17 cellular contexts compared by ENCODE assay signal in the genomic region with DNA sequence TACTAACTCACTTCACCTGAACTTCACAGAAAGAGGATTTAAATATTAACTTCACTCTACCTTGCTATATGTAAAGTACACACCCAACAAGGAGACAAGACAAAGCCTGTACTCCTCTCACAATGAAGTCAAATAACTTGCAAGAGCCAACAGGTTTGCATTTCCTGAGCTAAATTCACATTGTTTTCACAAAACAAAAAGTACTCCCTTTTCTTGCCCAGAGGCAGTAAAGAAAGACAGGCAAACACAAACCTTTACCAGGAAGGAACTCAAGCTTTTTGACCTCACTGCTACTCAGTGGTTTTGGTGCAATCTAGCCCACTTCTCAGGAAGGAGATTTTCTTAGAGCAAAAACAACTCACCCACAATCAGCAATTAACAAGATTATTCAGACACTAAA. TPM values are rescaled to one million over a fixed set of nuclear protein-coding genes. Genes with fewer than 3 reads are reported as not detected.
A peak's percentile ranks its signal among the peaks of the same experiment; 100 is the strongest.
DNase-seq lines count a peak whose midpoint lies in the region; ATAC-seq and TF ChIP-seq lines count a peak whose summit lies in the region.
"Had no signal": no experiment of that assay in that cellular context is flagged by ENCODE, and none has a peak within 500 bp of the region (broad histone marks: within the 10 kb centered on the region; RNA-seq: fewer than 3 reads in every experiment).

No MANE protein-coding gene starts in this region.

- no peaks in the 10 kb centered on the region for H3K9me3 Mint-ChIP-seq in activated CD8-positive, alpha-beta memory T cell treated with anti-CD3 and anti-CD28 coated beads, Interleukin-2, amount 10 ng/mL, durations not matched to agents 7 days and 5 days (ENCODE audit: low read depth)
- H3K9me3 Mint-ChIP-seq in endothelial cell (ENCODE audit: unreplicated experiment), result no peaks in the 10 kb centered on the region

- no peak for DNase-seq in activated CD8-positive, alpha-beta memory T cell treated with anti-CD3 and anti-CD28 coated beads, Interleukin-2, amount 10 ng/mL, durations not matched to agents 7 days and 5 days
- DNase-seq in activated CD8-positive, alpha-beta memory T cell treated with anti-CD3 and anti-CD28 coated beads, Interleukin-2, amount 50 U/mL, for 4 hours, result no peak
- peak; percentile 55 to 58 for DNase-seq in NCI-H526 (lab: John Stamatoyannopoulos, UW)
- DNase-seq in endothelial cell (ENCODE audit: low spot score), result no peak
- DNase-seq in renal cortical epithelial cell (ENCODE audit: low read depth), result peak; percentile 49
- DNase-seq: activated CD4-positive, CD25-positive, alpha-beta regulatory T cell treated with anti-CD3 and anti-CD28 coated beads, Interleukin-2, amount 50 U/mL, for 72 hours; activated naive CD4-positive, alpha-beta T cell treated with Interleukin-2 at 50 U/mL for 16 hours; cerebellar nuclear complex; kidney; NCI-H1436 treated with DMSO at 0.1 percent for 48 hours; NCI-H748 treated with DMSO at 0.1 percent for 48 hours; small intestine; trophoblast cell had no signal

- CTCF ChIA-PET in activated CD8-positive, alpha-beta memory T cell treated with anti-CD3 and anti-CD28 coated beads, Interleukin-2, amount 10 ng/mL, durations not matched to agents 7 days and 5 days (lab: Charles Lee), result interaction anchor here (1.0 to 1.5 kb wide), 7 partner anchors 17 to 403 kb away, joined by 3 to 7 read pairs (median 3); no protein-coding TSS in a partner anchor

- H3K4me3 Mint-ChIP-seq in activated CD8-positive, alpha-beta memory T cell treated with anti-CD3 and anti-CD28 coated beads, Interleukin-2, amount 10 ng/mL, durations not matched to agents 7 days and 5 days, result peak overlapping the region; percentile 54
- H3K4me3 Mint-ChIP-seq in endothelial cell (ENCODE audit: unreplicated experiment), result peak overlapping the region; percentile 47

- TF ChIP-seq CTCF in endothelial cell (IDR thresholded peaks at IDR 0.05; ENCODE audit: unreplicated experiment), result no peak

- H3K27ac Mint-ChIP-seq in activated CD8-positive, alpha-beta memory T cell treated with anti-CD3 and anti-CD28 coated beads, Interleukin-2, amount 10 ng/mL, durations not matched to agents 7 days and 5 days, result peak overlapping the region; percentile 89
- peak overlapping the region; percentile 86 for H3K27ac Mint-ChIP-seq in endothelial cell (ENCODE audit: unreplicated experiment)

- H3K36me3 Mint-ChIP-seq in activated CD8-positive, alpha-beta memory T cell treated with anti-CD3 and anti-CD28 coated beads, Interleukin-2, amount 10 ng/mL, durations not matched to agents 7 days and 5 days, result peaks cover 24% of the 10 kb centered on the region
- H3K36me3 Mint-ChIP-seq in endothelial cell (ENCODE audit: low read depth, unreplicated experiment), result no peaks in the 10 kb centered on the region

- peak; percentile 80 for ATAC-seq in activated CD8-positive, alpha-beta memory T cell treated with anti-CD3 and anti-CD28 coated beads, Interleukin-2, amount 10 ng/mL, durations not matched to agents 7 days and 5 days
- ATAC-seq in GM21786 (IDR thresholded peaks at IDR 0.05; ENCODE audit: unreplicated experiment) (no peak), SK-N-SH treated with all-trans-retinoic acid at 6 μM for 48 hours (no peak), GM18907 (IDR thresholded peaks at IDR 0.05; ENCODE audit: unreplicated experiment) (no peak)

- H3K27me3 Mint-ChIP-seq in activated CD8-positive, alpha-beta memory T cell treated with anti-CD3 and anti-CD28 coated beads, Interleukin-2, amount 10 ng/mL, durations not matched to agents 7 days and 5 days, result no peaks in the 10 kb centered on the region
- peaks cover 2% of the 10 kb centered on the region for H3K27me3 Mint-ChIP-seq in endothelial cell (ENCODE audit: unreplicated experiment)

- H3K4me1 Mint-ChIP-seq in activated CD8-positive, alpha-beta memory T cell treated with anti-CD3 and anti-CD28 coated beads, Interleukin-2, amount 10 ng/mL, durations not matched to agents 7 days and 5 days, result peaks cover 32% of the 10 kb centered on the region
- H3K4me1 Mint-ChIP-seq in endothelial cell (ENCODE audit: unreplicated experiment), result peaks cover 35% of the 10 kb centered on the region

TF ChIP-seq in SK-N-SH treated with all-trans-retinoic acid at 6 μM for 48 hours, 23 proteins besides CTCF, POLR2A, EP300 and RAD21:
- TF ChIP-seq PPARA (CRISPR knock-in tag; IDR thresholded peaks at IDR 0.05; ENCODE audit: borderline replicate concordance) (no peak), ISL1 (CRISPR knock-in tag; IDR thresholded peaks at IDR 0.05) (no peak), CSDC2 (CRISPR knock-in tag; IDR thresholded peaks at IDR 0.05) (no peak), ZNF8 (CRISPR knock-in tag; IDR thresholded peaks at IDR 0.05) (no peak), ZNF70 (CRISPR knock-in tag; IDR thresholded peaks at IDR 0.05) (no peak)
- TF ChIP-seq, protein P1, sequence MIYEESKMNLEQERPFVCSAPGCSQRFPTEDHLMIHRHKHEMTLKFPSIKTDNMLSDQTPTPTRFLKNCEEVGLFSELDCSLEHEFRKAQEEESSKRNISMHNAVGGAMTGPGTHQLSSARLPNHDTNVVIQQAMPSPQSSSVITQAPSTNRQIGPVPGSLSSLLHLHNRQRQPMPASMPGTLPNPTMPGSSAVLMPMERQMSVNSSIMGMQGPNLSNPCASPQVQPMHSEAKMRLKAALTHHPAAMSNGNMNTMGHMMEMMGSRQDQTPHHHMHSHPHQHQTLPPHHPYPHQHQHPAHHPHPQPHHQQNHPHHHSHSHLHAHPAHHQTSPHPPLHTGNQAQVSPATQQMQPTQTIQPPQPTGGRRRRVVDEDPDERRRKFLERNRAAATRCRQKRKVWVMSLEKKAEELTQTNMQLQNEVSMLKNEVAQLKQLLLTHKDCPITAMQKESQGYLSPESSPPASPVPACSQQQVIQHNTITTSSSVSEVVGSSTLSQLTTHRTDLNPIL (CRISPR knock-in tag; IDR thresholded peaks at IDR 0.05; ENCODE audit: low read depth), result no peak
- TF ChIP-seq, protein P2, sequence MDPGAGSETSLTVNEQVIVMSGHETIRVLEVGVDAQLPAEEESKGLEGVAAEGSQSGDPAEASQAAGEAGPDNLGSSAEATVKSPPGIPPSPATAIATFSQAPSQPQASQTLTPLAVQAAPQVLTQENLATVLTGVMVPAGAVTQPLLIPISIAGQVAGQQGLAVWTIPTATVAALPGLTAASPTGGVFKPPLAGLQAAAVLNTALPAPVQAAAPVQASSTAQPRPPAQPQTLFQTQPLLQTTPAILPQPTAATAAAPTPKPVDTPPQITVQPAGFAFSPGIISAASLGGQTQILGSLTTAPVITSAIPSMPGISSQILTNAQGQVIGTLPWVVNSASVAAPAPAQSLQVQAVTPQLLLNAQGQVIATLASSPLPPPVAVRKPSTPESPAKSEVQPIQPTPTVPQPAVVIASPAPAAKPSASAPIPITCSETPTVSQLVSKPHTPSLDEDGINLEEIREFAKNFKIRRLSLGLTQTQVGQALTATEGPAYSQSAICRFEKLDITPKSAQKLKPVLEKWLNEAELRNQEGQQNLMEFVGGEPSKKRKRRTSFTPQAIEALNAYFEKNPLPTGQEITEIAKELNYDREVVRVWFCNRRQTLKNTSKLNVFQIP (CRISPR knock-in tag; IDR thresholded peaks at IDR 0.05; ENCODE audit: borderline replicate concordance, low read depth), result no peak
TF ChIP-seq in SK-N-SH treated with all-trans-retinoic acid at 6 μM for 48 hours: peak in this region for 0.

RNA-seq across cellular contexts. Expression of a gene that starts 15.7 kb away (rescaled TPM):
- 10 to 100 TPM; 50.5 to 65.1 TPM for total RNA-seq in activated CD8-positive, alpha-beta memory T cell treated with anti-CD3 and anti-CD28 coated beads, Interleukin-2, amount 10 ng/mL, durations not matched to agents 7 days and 5 days
- total RNA-seq in endothelial cell (ENCODE audit: unreplicated experiment) (89.8 TPM), renal cortical epithelial cell (19.8 and 39.4 TPM in 2 replicates)

RNA-seq across cellular contexts. Expression of a gene that starts 44.9 kb away (rescaled TPM):
- total RNA-seq in activated CD8-positive, alpha-beta memory T cell treated with anti-CD3 and anti-CD28 coated beads, Interleukin-2, amount 10 ng/mL, durations not matched to agents 7 days and 5 days, result not detected
- total RNA-seq in endothelial cell (ENCODE audit: unreplicated experiment) (not detected), renal cortical epithelial cell (not detected in 2 replicates)
- total RNA-seq: Daoy had no signal

Comparison
In these comparisons a context has a peak if more than half of its experiments do, and no peak if none do; other contexts are left out.
1. DNase-seq: peak in NCI-H526 (2 of 2) and renal cortical epithelial cell (single experiment); none in activated CD8-positive, alpha-beta memory T cell treated with anti-CD3 and anti-CD28 coated beads, Interleukin-2, amount 10 ng/mL, durations not matched to agents 7 days and 5 days (single experiment), activated CD8-positive, alpha-beta memory T cell treated with anti-CD3 and anti-CD28 coated beads, Interleukin-2, amount 50 U/mL, for 4 hours (single experiment) and endothelial cell (single experiment).